In genomic region chr17:17628388-17629008, GRCh38 we compare ENCODE assay signal across 10 cellular contexts. TPM values are rescaled to one million over a fixed set of nuclear protein-coding genes. Genes with fewer than 3 reads are reported as not detected.
A peak's percentile ranks its signal among the peaks of the same experiment; 100 is the strongest.
DNase-seq lines count a peak whose midpoint lies in the region; ATAC-seq, FAIRE-seq and TF ChIP-seq lines count a peak whose summit lies in the region.
"Had no signal": no experiment of that assay in that cellular context is flagged by ENCODE, and none has a peak within 500 bp of the region (broad histone marks: within the 10 kb centered on the region; RNA-seq: fewer than 3 reads in every experiment).

No MANE protein-coding gene starts in this region.

- intact Hi-C loops in GM12878 (cut with micrococcal nuclease; ENCODE audit: unreplicated experiment), result no loop called here
- intact Hi-C loops in right cardiac atrium (cut with DNase I), result no loop called here
- intact Hi-C loops in vagina (cut with DNase I), result no loop called here

- no peak for TF ChIP-seq POLR2A in GM12891 (IDR thresholded peaks at IDR 0.05; ENCODE audit: low read depth, low read length)
- TF ChIP-seq POLR2A in GM12878 (IDR thresholded peaks at IDR 0.05; ENCODE audit: low read depth, low read length), result peak; percentile 61
- no peak for TF ChIP-seq POLR2A in vagina (IDR thresholded peaks at IDR 0.05)

- FAIRE-seq in GM12891 (lab: Jason Lieb, UNC) (peak; percentile 66), GM12878 (lab: Jason Lieb, UNC) (peak; percentile 88), RCC 7860 (lab: Jason Lieb, UNC) (no peak)

- no peaks in the 10 kb centered on the region for H3K36me3 ChIP-seq in GM12878 (ENCODE audit: control insufficient read depth in 2 of 2, insufficient read depth in 2 of 2, low read length in 1 of 2)
- no peaks in the 10 kb centered on the region for H3K36me3 ChIP-seq in vagina
- H3K36me3 ChIP-seq: HAP-1 had no signal

- TF ChIP-seq CTCF in GM12878 (IDR thresholded peaks at IDR 0.05 in 2 of 3, conservative IDR thresholded peaks at IDR 0.05 in 1 of 3; ENCODE audit: control insufficient read depth in 2 of 3, extremely low read depth in 1 of 3, insufficient read depth in 1 of 3, low read depth in 3 of 3, low read length in 3 of 3) (no peak), mesothelial cell of epicardium (IDR thresholded peaks at IDR 0.05; ENCODE audit: unreplicated experiment) (no peak), vagina (IDR thresholded peaks at IDR 0.05) (no peak)

- peak overlapping the region; percentile 74 for H2AFZ ChIP-seq in GM12878 (ENCODE audit: control insufficient read depth, low read depth, low read length)

- H4K20me1 ChIP-seq in GM12878 (ENCODE audit: control insufficient read depth, insufficient read depth), result no peaks in the 10 kb centered on the region

- H3K4me3 Mint-ChIP-seq in T-cell, result peak overlapping the region; percentile 86 to 88 (median 88)
- no peak overlapping the region for H3K4me3 Mint-ChIP-seq in mesothelial cell of epicardium

- CTCF ChIA-PET in T-cell (lab: Charles Lee), result no interaction called here
- CTCF ChIA-PET in GM12878 (lab: Yijun Ruan, JAX), result interaction anchor here (0.6 to 1.4 kb wide), 3 partner anchors 10 to 246 kb away, joined by 3 to 4 read pairs (median 3); no protein-coding TSS in a partner anchor

- DNase-seq in GM12891 (ENCODE audit: insufficient read length, low spot score) (peak; percentile 37), T-cell (peak in 28 of 34 experiments; percentile 4 to 38 (median 14)), GM12878 (ENCODE audit: low read depth, low spot score) (peak; percentile 15), RCC 7860 (ENCODE audit: low spot score) (no peak), right cardiac atrium (no peak), mesothelial cell of epicardium (ENCODE audit: low spot score in 2 of 2, unreplicated experiment in 2 of 2) (no peak), vagina (ENCODE audit: extremely low spot score in 2 of 2) (no peak)
- DNase-seq in stimulated activated CD4-positive, alpha-beta T cell treated with anti-CD3 and anti-CD28 coated beads, TNF-alpha, amount 100 ng/mL, for 4 hours (ENCODE audit: low read depth in 3 of 3), result peak; percentile 14 to 24 (median 21)

- H3K27me3 ChIP-seq in GM12878 (replicated peaks in 1 of 2; ENCODE audit: control insufficient read depth in 2 of 2, insufficient read depth in 2 of 2, low read length in 1 of 2), result no peaks in the 10 kb centered on the region
- no peaks in the 10 kb centered on the region for H3K27me3 ChIP-seq in right cardiac atrium (ENCODE audit: control insufficient read depth, insufficient read depth)
- H3K27me3 ChIP-seq in vagina, result no peaks in the 10 kb centered on the region

- TF ChIP-seq EP300 in GM12878 (IDR thresholded peaks at IDR 0.05; ENCODE audit: borderline replicate concordance in 1 of 2, control insufficient read depth in 1 of 2, low read depth in 2 of 2, low read length in 2 of 2), result no peak

- H3K36me3 Mint-ChIP-seq in T-cell (no peaks in the 10 kb centered on the region), mesothelial cell of epicardium (no peaks in the 10 kb centered on the region)

- RAD21 ChIA-PET in GM12878 (lab: Charles Lee; ENCODE audit: unreplicated experiment), result no interaction called here

- H3K9me3 ChIP-seq in GM12878 (replicated peaks; ENCODE audit: control insufficient read depth, insufficient read depth, low read length) (no peaks in the 10 kb centered on the region; the same call in 2 of the 3 replicates), right cardiac atrium (ENCODE audit: control insufficient read depth, low read length) (no peaks in the 10 kb centered on the region), vagina (no peaks in the 10 kb centered on the region)
- H3K9me3 ChIP-seq: HAP-1 had no signal

- H3K4me3 ChIP-seq in GM12878 (peak overlapping the region; percentile 43; the same call in 1 of the 2 replicates), right cardiac atrium (ENCODE audit: low read length) (no peak overlapping the region), vagina (no peak overlapping the region)
- H3K4me3 ChIP-seq: HAP-1, SK-N-MC had no signal

- H3K27me3 Mint-ChIP-seq in T-cell (no peaks in the 10 kb centered on the region), mesothelial cell of epicardium (ENCODE audit: low read depth) (no peaks in the 10 kb centered on the region)

- no peaks in the 10 kb centered on the region; the same call in 1 of the 2 replicates for H3K4me1 ChIP-seq in GM12878 (ENCODE audit: control insufficient read depth, insufficient read depth, low read length)
- no peaks in the 10 kb centered on the region for H3K4me1 ChIP-seq in right cardiac atrium (ENCODE audit: control insufficient read depth, insufficient read depth, low read length)
- H3K4me1 ChIP-seq in vagina, result no peaks in the 10 kb centered on the region
- H3K4me1 ChIP-seq: HAP-1 had no signal

- no peak overlapping the region; the same call in 1 of the 2 replicates for H3K27ac ChIP-seq in GM12878 (ENCODE audit: control insufficient read depth, insufficient read depth)
- no peak overlapping the region for H3K27ac ChIP-seq in right cardiac atrium (ENCODE audit: low read length)
- no peak overlapping the region for H3K27ac ChIP-seq in vagina
- H3K27ac ChIP-seq: SK-N-MC had no signal

- H3K9ac ChIP-seq in GM12878 (ENCODE audit: control insufficient read depth, insufficient read depth, low read length), result peak overlapping the region; percentile 32; the same call in 1 of the 2 replicates

- H3K9me3 Mint-ChIP-seq in T-cell (no peaks in the 10 kb centered on the region), mesothelial cell of epicardium (peaks cover 3% of the 10 kb centered on the region)

- WGBS in GM12878 (ENCODE audit: insufficient coverage, insufficient replicate concordance, low lambda C conversion rate, missing lambda C conversion rate), result 26% methylated on average over 17 of the region's 17 CpGs
- 63% methylated on average over 17 of the region's 17 CpGs for WGBS in right cardiac atrium

- no peaks in the 10 kb centered on the region for H3K79me2 ChIP-seq in GM12878 (ENCODE audit: control insufficient read depth, insufficient read depth, low read length)

- POLR2A ChIA-PET in T-cell (lab: Charles Lee), result interaction anchor here in 1 of 2 donors (0.6 kb wide), 1 partner anchor 532 kb away, joined by 3 read pairs; no protein-coding TSS in a partner anchor
- POLR2A ChIA-PET in GM12878 (lab: Charles Lee), result no interaction called here

- TF ChIP-seq RAD21 in GM12878 (IDR thresholded peaks at IDR 0.05; ENCODE audit: insufficient read depth, low read depth, low read length), result no peak

- in situ Hi-C loops in GM12878 (cut with MboI), result no loop called here

- SMC1A ChIA-PET in GM12878 (lab: Charles Lee; ENCODE audit: uncharacterized antibody, unreplicated experiment), result no interaction called here

- ATAC-seq in T-cell (replicated peaks in 1 of 4) (peak; percentile 82 to 89 (median 86)), GM12878 (peak; percentile 93), right cardiac atrium (no peak)

- BruUV-seq in GM12878 (replicated peaks; lab: Mats Ljungman, UMichigan), result no TSS peak

- H3K4me1 Mint-ChIP-seq in T-cell, result peaks cover 9 to 13% (median 10%) of the 10 kb centered on the region in 3 donors
- H3K4me1 Mint-ChIP-seq in mesothelial cell of epicardium, result peaks cover 3% of the 10 kb centered on the region

- H3K27ac Mint-ChIP-seq in T-cell, result peak overlapping the region; percentile 93 to 97
- H3K27ac Mint-ChIP-seq in mesothelial cell of epicardium, result no peak overlapping the region

- peak overlapping the region; percentile 70 for H3K4me2 ChIP-seq in GM12878 (ENCODE audit: control insufficient read depth, insufficient read depth)

RNA-seq across cellular contexts. Expression of gene PEMT, which starts 37.0 kb away (rescaled TPM):
- polyA plus RNA-seq in GM12891 (2012; ENCODE audit: low read depth, missing spikeins), result 12.4 TPM
- total RNA-seq in T-cell (10 to 100 TPM; 13.3 to 25.8 (median 14.6) TPM), GM12878 (2014; rRNA removed) (36.0 and 44.7 TPM in 2 replicates), GM12878 (2014; rRNA removed; fragmentation: Illumina TruSeq; extraction: Trizol) (9.1 and 9.9 TPM in 2 replicates), GM12878 (2021) (32.8 and 35.8 TPM in 2 replicates), right cardiac atrium (10 to 100 TPM; 18.4 to 28.5 (median 19.3) TPM), mesothelial cell of epicardium (37.0 to 41.9 TPM (median 37.5 TPM) in 3 replicates), vagina (37.3 TPM)
- 13.0 and 14.9 TPM in 2 replicates for total RNA-seq in GM12878 (2013; cell fraction: nucleolus; rRNA removed)
- polyA plus RNA-seq in GM12878 (2011; ENCODE audit: low read depth), result 19.3 TPM
- polyA plus RNA-seq in GM12878 (2011; rRNA removed) (5.6 and 16.1 TPM in 2 replicates), GM12878 (2014; fragmentation: Illumina TruSeq; extraction: Trizol) (3.8 and 11.2 TPM in 2 replicates), GM12878 (2014; fragmentation: Nextera tagmentation; extraction: Ambion mirVana) (1 to 10 TPM; 2.8 to 6.8 TPM), GM12878 (2014; rRNA removed) (34.7 and 50.8 TPM in 2 replicates), GM12878 (2016; fragmentation: Nextera tagmentation; extraction: Ambion mirVana) (10 to 100 TPM; 36.3 to 38.6 TPM), right cardiac atrium (28.0 TPM)
- polyA plus RNA-seq in GM12878 (2011; cell fraction: cytosol; rRNA removed), result 34.1 and 38.2 TPM in 2 replicates
- 23.1 and 29.8 TPM in 2 replicates for polyA plus RNA-seq in GM12878 (2011; cell fraction: nucleus; rRNA removed)
- polyA plus RNA-seq in GM12878 (2012), result 14.5 and 21.7 TPM in 2 replicates
- polyA minus RNA-seq in GM12878 (2011; rRNA and poly(A)+ RNA removed), result 9.5 and 14.1 TPM in 2 replicates
- 4.0 and 7.2 TPM in 2 replicates for polyA minus RNA-seq in GM12878 (2011; cell fraction: cytosol; rRNA and poly(A)+ RNA removed)
- 4.1 and 4.4 TPM in 2 replicates for polyA minus RNA-seq in GM12878 (2011; cell fraction: nucleus; rRNA and poly(A)+ RNA removed)

RNA-seq across cellular contexts. Expression of gene RAI1, which starts 52.8 kb away (rescaled TPM):
- polyA plus RNA-seq in GM12891 (2012; ENCODE audit: low read depth, missing spikeins), result 7.1 TPM
- total RNA-seq in T-cell (10 to 100 TPM; 20.1 to 31.2 (median 24.5) TPM), GM12878 (2014; rRNA removed) (7.2 and 7.4 TPM in 2 replicates), GM12878 (2014; rRNA removed; fragmentation: Illumina TruSeq; extraction: Trizol) (7.9 and 8.7 TPM in 2 replicates), GM12878 (2021) (35.4 and 37.7 TPM in 2 replicates), right cardiac atrium (10 to 100 TPM; 18.2 to 26.8 (median 23.4) TPM), mesothelial cell of epicardium (127 to 137 TPM (median 129 TPM) in 3 replicates), vagina (29.2 TPM)
- 66.1 and 73.4 TPM in 2 replicates for total RNA-seq in GM12878 (2013; cell fraction: nucleolus; rRNA removed)
- 3.1 TPM for polyA plus RNA-seq in GM12878 (2011; ENCODE audit: low read depth)
- polyA plus RNA-seq in GM12878 (2011; rRNA removed) (4.0 and 5.4 TPM in 2 replicates), GM12878 (2014; fragmentation: Illumina TruSeq; extraction: Trizol) (2.5 and 5.9 TPM in 2 replicates), GM12878 (2014; fragmentation: Nextera tagmentation; extraction: Ambion mirVana) (under 1 TPM; 0.66 to 0.74 TPM), GM12878 (2014; rRNA removed) (19.2 and 25.5 TPM in 2 replicates), GM12878 (2016; fragmentation: Nextera tagmentation; extraction: Ambion mirVana) (1 to 10 TPM; 3.1 to 6.0 TPM), right cardiac atrium (18.8 TPM)
- polyA plus RNA-seq in GM12878 (2011; cell fraction: cytosol; rRNA removed), result 5.7 and 7.6 TPM in 2 replicates
- 20.2 and 25.6 TPM in 2 replicates for polyA plus RNA-seq in GM12878 (2011; cell fraction: nucleus; rRNA removed)
- polyA plus RNA-seq in GM12878 (2012), result 8.0 and 8.1 TPM in 2 replicates
- polyA minus RNA-seq in GM12878 (2011; rRNA and poly(A)+ RNA removed), result 8.1 and 11.7 TPM in 2 replicates
- polyA minus RNA-seq in GM12878 (2011; cell fraction: cytosol; rRNA and poly(A)+ RNA removed), result 8.3 and 9.1 TPM in 2 replicates
- 10.0 and 21.0 TPM in 2 replicates for polyA minus RNA-seq in GM12878 (2011; cell fraction: nucleus; rRNA and poly(A)+ RNA removed)

Comparison
In these comparisons a context has a peak if more than half of its experiments do, and no peak if none do; other contexts are left out.
1. DNase-seq: peak in GM12891 (single experiment), T-cell (28 of 34), GM12878 (single experiment) and stimulated activated CD4-positive, alpha-beta T cell treated with anti-CD3 and anti-CD28 coated beads, TNF-alpha, amount 100 ng/mL, for 4 hours (3 of 3); none in RCC 7860 (single experiment), right cardiac atrium (0 of 3), mesothelial cell of epicardium (0 of 2) and vagina (0 of 2).
2. ATAC-seq: peak in T-cell (4 of 4) and GM12878 (single experiment); none in right cardiac atrium (0 of 2).